8 cellular contexts compared by ENCODE assay signal in the genomic region with DNA sequence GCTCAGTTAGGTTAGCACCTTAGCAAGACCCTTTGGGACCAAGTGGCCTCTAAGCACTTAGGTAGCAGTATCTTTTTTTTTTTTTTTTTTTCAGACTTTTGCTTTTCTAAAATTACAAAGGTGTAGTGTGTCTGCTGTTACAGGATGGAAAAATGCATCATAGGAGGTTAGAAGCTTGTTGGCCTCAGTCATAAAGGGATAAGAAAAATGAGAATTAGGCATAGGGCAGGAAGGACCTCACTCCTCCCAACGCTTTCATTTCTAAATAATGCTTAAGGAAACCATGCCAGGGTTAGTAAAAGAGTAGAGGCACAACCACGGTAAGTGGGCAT. TPM values are rescaled to one million over a fixed set of nuclear protein-coding genes. Genes with fewer than 3 reads are reported as not detected.
DNase-seq lines count a peak whose midpoint lies in the region; ATAC-seq and TF ChIP-seq lines count a peak whose summit lies in the region.

No MANE protein-coding gene starts in this region.

- ATAC-seq in GM19455 (IDR thresholded peaks at IDR 0.05; ENCODE audit: unreplicated experiment): peak; percentile 10
- no peak for ATAC-seq in T-helper 17 cell
- no peak for ATAC-seq in foreskin keratinocyte
- no peak for ATAC-seq in GM19023 (IDR thresholded peaks at IDR 0.05; ENCODE audit: unreplicated experiment)
- no peak for ATAC-seq in GM21786 (IDR thresholded peaks at IDR 0.05; ENCODE audit: unreplicated experiment)
- ATAC-seq in GM18517 (IDR thresholded peaks at IDR 0.05; ENCODE audit: unreplicated experiment): no peak

- H3K4me3 Mint-ChIP-seq in T-helper 17 cell: peak overlapping the region; percentile 91

- H3K27ac ChIP-seq in foreskin keratinocyte (peak overlapping the region; percentile 65), skeletal muscle tissue (ENCODE audit: low read depth, low read length) (peak overlapping the region; percentile 71)

- peaks cover 22% of the 10 kb centered on the region for H3K4me1 Mint-ChIP-seq in T-helper 17 cell

- peak overlapping the region; percentile 76 to 83 (median 77) for H3K9ac ChIP-seq in skeletal muscle tissue (ENCODE audit: low read depth in 1 of 3, low read length in 3 of 3)

- in situ Hi-C loops in KBM-7 (cut with MboI; ENCODE audit: low pct_unique_long_range_greater_than_20kb, low sequenced_read_pairs): no loop called here

- H3K27ac Mint-ChIP-seq in T-helper 17 cell: peak overlapping the region; percentile 95

- H3K36me3 ChIP-seq in skeletal muscle tissue (ENCODE audit: control insufficient read depth in 3 of 3, insufficient read depth in 3 of 3, low read length in 3 of 3): no peaks in the 10 kb centered on the region

- H3K36me3 Mint-ChIP-seq in T-helper 17 cell (ENCODE audit: low read depth): no peaks in the 10 kb centered on the region

- H3K4me1 ChIP-seq in foreskin keratinocyte (no peaks in the 10 kb centered on the region), skeletal muscle tissue (ENCODE audit: control insufficient read depth in 3 of 3, insufficient read depth in 3 of 3, low read length in 3 of 3) (peaks cover 0 to 2% (median 0%) of the 10 kb centered on the region in 3 donors)

- DNase-seq in T-helper 17 cell: no peak
- DNase-seq in foreskin keratinocyte: no peak
- no peak for DNase-seq in KBM-7

- no peak for TF ChIP-seq CTCF in foreskin keratinocyte (conservative IDR thresholded peaks at IDR 0.05)

- H3K27me3 Mint-ChIP-seq in T-helper 17 cell: no peaks in the 10 kb centered on the region

- H3K4me3 ChIP-seq in skeletal muscle tissue (ENCODE audit: low read length in 3 of 3): peak overlapping the region; percentile 74 to 96 (median 82)

- H3K9me3 ChIP-seq in T-helper 17 cell (ENCODE audit: control insufficient read depth, low read length, poor library complexity, severe bottlenecking): no peaks in the 10 kb centered on the region
- H3K9me3 ChIP-seq in skeletal muscle tissue (ENCODE audit: control insufficient read depth in 3 of 3, low read length in 3 of 3): no peaks in the 10 kb centered on the region

- H3K27me3 ChIP-seq in foreskin keratinocyte (no peaks in the 10 kb centered on the region), skeletal muscle tissue (ENCODE audit: control insufficient read depth in 3 of 3, insufficient read depth in 3 of 3, low read length in 3 of 3) (no peaks in the 10 kb centered on the region)

RNA-seq across cellular contexts. Expression of gene PABIR2, which starts 9.7 kb away (rescaled TPM):
- total RNA-seq in T-helper 17 cell: 10 to 100 TPM; 36.3 to 41.6 TPM
- 18.7 and 20.6 TPM in 2 replicates for total RNA-seq in foreskin keratinocyte
- 10.0 and 13.0 TPM in 2 replicates for polyA plus RNA-seq in foreskin keratinocyte
- 7.8 TPM for total RNA-seq in skeletal muscle tissue
